Comparison of ENCODE assay signal across 21 cellular contexts in genomic region chr12:27707216-27707615, GRCh38.
"Had no signal": no experiment of that assay in that cellular context is flagged by ENCODE, and none has a peak within 500 bp of the region (broad histone marks: within the 10 kb centered on the region; RNA-seq: fewer than 3 reads in every experiment).

No MANE protein-coding gene starts in this region.

- H3K9me3 ChIP-seq: SK-N-SH had no signal

- DNase-seq: KBM-7, MV-4-11, NCI-H1048, NCI-H1105, NCI-H1417 treated with DMSO at 0.1 percent for 48 hours, NCI-H146, NCI-H1694 treated with DMSO at 0.1 percent for 48 hours, NCI-H1930, NCI-H2081, NCI-H2107, NCI-H2171, NCI-H226, NCI-H446, NCI-H510A, NCI-H524 treated with DMSO at 0.1 percent for 48 hours, NCI-H69, NCI-H774, RPMI8226, SHP77, SK-N-SH had no signal

- H3K4me2 ChIP-seq: SK-N-SH had no signal

- FAIRE-seq: RCC 7860 had no signal

- H3K9ac ChIP-seq: SK-N-SH had no signal
